20 cellular contexts compared by ENCODE assay signal in the genomic region with DNA sequence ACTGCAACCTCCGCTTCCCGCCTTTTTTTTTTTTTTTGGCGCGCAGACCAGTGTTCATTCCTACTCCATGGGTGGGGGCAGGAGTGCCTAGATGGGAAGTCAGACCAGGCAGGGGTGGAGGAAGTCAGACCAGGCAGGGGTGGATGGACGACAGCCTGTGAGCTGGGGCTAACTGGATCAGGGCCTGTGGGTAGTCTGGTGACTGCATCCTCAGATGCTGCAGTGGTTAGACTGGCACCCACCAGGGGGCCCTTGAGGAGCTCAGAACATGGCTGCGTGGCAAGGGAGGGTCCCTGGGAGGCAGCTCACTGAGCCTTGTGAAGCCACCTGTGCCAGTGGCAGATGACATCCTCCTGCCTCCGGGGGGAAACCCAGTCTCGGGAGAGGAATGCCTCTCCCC. TPM values are rescaled to one million over a fixed set of nuclear protein-coding genes. Genes with fewer than 3 reads are reported as not detected.
DNase-seq lines count a peak whose midpoint lies in the region; ATAC-seq, FAIRE-seq and TF ChIP-seq lines count a peak whose summit lies in the region.
"Had no signal": no experiment of that assay in that cellular context is flagged by ENCODE, and none has a peak within 500 bp of the region (broad histone marks: within the 10 kb centered on the region; RNA-seq: fewer than 3 reads in every experiment).

No MANE protein-coding gene starts in this region.

- peak; percentile 15 to 32 for ATAC-seq in activated T-cell treated with anti-CD3 and anti-CD28 coated beads, Interleukin-2, amount 50 U/mL, for 72 hours (replicated peaks in 1 of 2)
- ATAC-seq in stimulated activated naive B cell treated with anti-CD40 and anti-IgM and Interleukin-4, amounts not matched to agents 10 μg/mL and 1 μg/mL and 100 μg/mL, for 72 hours (replicated peaks) = peak; percentile 36 to 46
- ATAC-seq in natural killer cell treated with Interleukin-12 subunit alpha and Interleukin-12 subunit beta and Interleukin-15 and Interleukin-18, amount 100 ng/mL, for 72 hours = no peak
- ATAC-seq: activated CD8-positive, alpha-beta memory T cell treated with anti-CD3 and anti-CD28 coated beads, Interleukin-2, amount 10 ng/mL, durations not matched to agents 7 days and 5 days; effector memory CD8-positive, alpha-beta T cell; sciatic nerve; T-helper 17 cell had no signal

- H3K4me3 ChIP-seq in bronchial epithelial cell (ENCODE audit: low read depth, low read length) = no peak overlapping the region
- H3K4me3 ChIP-seq: vagina had no signal

- no peak overlapping the region for H3K4me3 Mint-ChIP-seq in activated T-cell treated with anti-CD3 and anti-CD28 coated beads, Interleukin-2, amount 50 U/mL, for 72 hours
- H3K4me3 Mint-ChIP-seq in activated T-cell treated with anti-CD3 and anti-CD28 coated beads, Interleukin-2, amount 50 U/mL, for 24 hours = no peak overlapping the region
- no peak overlapping the region for H3K4me3 Mint-ChIP-seq in stimulated activated naive B cell treated with anti-CD40 and anti-IgM and Interleukin-4, amounts not matched to agents 10 μg/mL and 1 μg/mL and 100 μg/mL, for 72 hours
- no peak overlapping the region for H3K4me3 Mint-ChIP-seq in natural killer cell treated with Interleukin-12 subunit alpha and Interleukin-12 subunit beta and Interleukin-15 and Interleukin-18, amount 100 ng/mL, for 72 hours
- H3K4me3 Mint-ChIP-seq: activated B cell treated with CpG ODN at 0.5 μM for 24 hours; activated CD8-positive, alpha-beta memory T cell treated with anti-CD3 and anti-CD28 coated beads, Interleukin-2, amount 10 ng/mL, durations not matched to agents 7 days and 5 days; effector memory CD8-positive, alpha-beta T cell; T-helper 17 cell had no signal

- no peaks in the 10 kb centered on the region for H3K27me3 Mint-ChIP-seq in activated T-cell treated with anti-CD3 and anti-CD28 coated beads, Interleukin-2, amount 50 U/mL, for 72 hours (ENCODE audit: low read depth)
- no peaks in the 10 kb centered on the region for H3K27me3 Mint-ChIP-seq in activated T-cell treated with anti-CD3 and anti-CD28 coated beads, Interleukin-2, amount 50 U/mL, for 24 hours
- H3K27me3 Mint-ChIP-seq in stimulated activated naive B cell treated with anti-CD40 and anti-IgM and Interleukin-4, amounts not matched to agents 10 μg/mL and 1 μg/mL and 100 μg/mL, for 72 hours = no peaks in the 10 kb centered on the region
- H3K27me3 Mint-ChIP-seq in natural killer cell treated with Interleukin-12 subunit alpha and Interleukin-12 subunit beta and Interleukin-15 and Interleukin-18, amount 100 ng/mL, for 72 hours = no peaks in the 10 kb centered on the region
- H3K27me3 Mint-ChIP-seq: activated B cell treated with CpG ODN at 0.5 μM for 24 hours; activated CD8-positive, alpha-beta memory T cell treated with anti-CD3 and anti-CD28 coated beads, Interleukin-2, amount 10 ng/mL, durations not matched to agents 7 days and 5 days; effector memory CD8-positive, alpha-beta T cell; IgD-negative memory B cell; T-helper 17 cell had no signal

- H3K4me1 Mint-ChIP-seq in activated T-cell treated with anti-CD3 and anti-CD28 coated beads, Interleukin-2, amount 50 U/mL, for 72 hours (ENCODE audit: low read depth) = peaks cover 11% of the 10 kb centered on the region
- peaks cover 4% of the 10 kb centered on the region for H3K4me1 Mint-ChIP-seq in activated T-cell treated with anti-CD3 and anti-CD28 coated beads, Interleukin-2, amount 50 U/mL, for 24 hours (ENCODE audit: low read depth)
- H3K4me1 Mint-ChIP-seq in stimulated activated naive B cell treated with anti-CD40 and anti-IgM and Interleukin-4, amounts not matched to agents 10 μg/mL and 1 μg/mL and 100 μg/mL, for 72 hours = no peaks in the 10 kb centered on the region
- peaks cover 0 to 3% of the 10 kb centered on the region in 2 donors for H3K4me1 Mint-ChIP-seq in natural killer cell treated with Interleukin-12 subunit alpha and Interleukin-12 subunit beta and Interleukin-15 and Interleukin-18, amount 100 ng/mL, for 72 hours (ENCODE audit: low read depth in 2 of 2)
- H3K4me1 Mint-ChIP-seq: activated B cell treated with CpG ODN at 0.5 μM for 24 hours; activated CD8-positive, alpha-beta memory T cell treated with anti-CD3 and anti-CD28 coated beads, Interleukin-2, amount 10 ng/mL, durations not matched to agents 7 days and 5 days; IgD-negative memory B cell; T-helper 17 cell had no signal

- no peak for FAIRE-seq in bronchial epithelial cell (lab: Jason Lieb, UNC)

- H3K9me3 Mint-ChIP-seq in activated T-cell treated with anti-CD3 and anti-CD28 coated beads, Interleukin-2, amount 50 U/mL, for 72 hours = no peaks in the 10 kb centered on the region
- H3K9me3 Mint-ChIP-seq in activated T-cell treated with anti-CD3 and anti-CD28 coated beads, Interleukin-2, amount 50 U/mL, for 24 hours = no peaks in the 10 kb centered on the region
- no peaks in the 10 kb centered on the region for H3K9me3 Mint-ChIP-seq in stimulated activated naive B cell treated with anti-CD40 and anti-IgM and Interleukin-4, amounts not matched to agents 10 μg/mL and 1 μg/mL and 100 μg/mL, for 72 hours
- H3K9me3 Mint-ChIP-seq in natural killer cell treated with Interleukin-12 subunit alpha and Interleukin-12 subunit beta and Interleukin-15 and Interleukin-18, amount 100 ng/mL, for 72 hours = no peaks in the 10 kb centered on the region
- H3K9me3 Mint-ChIP-seq: activated B cell treated with CpG ODN at 0.5 μM for 24 hours; effector memory CD8-positive, alpha-beta T cell; IgD-negative memory B cell had no signal

- H3K27me3 ChIP-seq in bronchial epithelial cell (ENCODE audit: control insufficient read depth, insufficient read depth, low read length) = no peaks in the 10 kb centered on the region
- H3K27me3 ChIP-seq: vagina had no signal

- peaks cover 0 to 3% of the 10 kb centered on the region in 2 donors for H3K36me3 Mint-ChIP-seq in activated T-cell treated with anti-CD3 and anti-CD28 coated beads, Interleukin-2, amount 50 U/mL, for 72 hours (ENCODE audit: insufficient read depth in 2 of 2)
- H3K36me3 Mint-ChIP-seq in activated T-cell treated with anti-CD3 and anti-CD28 coated beads, Interleukin-2, amount 50 U/mL, for 24 hours (ENCODE audit: low read depth) = peaks cover 37% of the 10 kb centered on the region
- H3K36me3 Mint-ChIP-seq in stimulated activated naive B cell treated with anti-CD40 and anti-IgM and Interleukin-4, amounts not matched to agents 10 μg/mL and 1 μg/mL and 100 μg/mL, for 72 hours = peaks cover 30 to 36% of the 10 kb centered on the region in 2 donors
- H3K36me3 Mint-ChIP-seq in natural killer cell treated with Interleukin-12 subunit alpha and Interleukin-12 subunit beta and Interleukin-15 and Interleukin-18, amount 100 ng/mL, for 72 hours = no peaks in the 10 kb centered on the region

- peak; percentile 15 for TF ChIP-seq CTCF in bronchial epithelial cell (IDR thresholded peaks at IDR 0.05; ENCODE audit: insufficient read depth, low read length, severe bottlenecking)

- DNase-seq in activated T-cell treated with anti-CD3 and anti-CD28 coated beads, Interleukin-2, amount 50 U/mL, for 72 hours = no peak
- DNase-seq in activated T-cell treated with anti-CD3 and anti-CD28 coated beads, Interleukin-2, amount 50 U/mL, for 24 hours = no peak
- DNase-seq in NCI-H69 (lab: John Stamatoyannopoulos, UW) = peak; percentile 17
- no peak for DNase-seq in bronchial epithelial cell (ENCODE audit: low read depth)
- DNase-seq in stimulated activated naive B cell treated with anti-CD40 and anti-IgM and Interleukin-4, amounts not matched to agents 10 μg/mL and 1 μg/mL and 100 μg/mL, for 72 hours = no peak
- DNase-seq in natural killer cell treated with Interleukin-12 subunit alpha and Interleukin-12 subunit beta and Interleukin-15 and Interleukin-18, amount 100 ng/mL, for 72 hours (ENCODE audit: low spot score) = no peak
- no peak for DNase-seq in ecto neural progenitor cell (ENCODE audit: low spot score)
- DNase-seq in KG1 (lab: John Stamatoyannopoulos, UW) = no peak
- DNase-seq: activated B cell treated with CpG ODN at 0.5 μM for 24 hours; activated CD8-positive, alpha-beta memory T cell treated with anti-CD3 and anti-CD28 coated beads, Interleukin-2, amount 10 ng/mL, durations not matched to agents 7 days and 5 days; activated gamma-delta T cell; effector memory CD8-positive, alpha-beta T cell; NCI-H1105; NCI-H2227 treated with DMSO at 0.1 percent for 48 hours; occipital lobe; SHP77; T-helper 17 cell had no signal

- peaks cover 6% of the 10 kb centered on the region for H3K36me3 ChIP-seq in bronchial epithelial cell (ENCODE audit: control insufficient read depth, insufficient read depth, low read length)
- H3K36me3 ChIP-seq: vagina had no signal

- H3K27ac Mint-ChIP-seq in activated T-cell treated with anti-CD3 and anti-CD28 coated beads, Interleukin-2, amount 50 U/mL, for 72 hours = no peak overlapping the region
- no peak overlapping the region for H3K27ac Mint-ChIP-seq in activated T-cell treated with anti-CD3 and anti-CD28 coated beads, Interleukin-2, amount 50 U/mL, for 24 hours
- peak overlapping the region; percentile 5 for H3K27ac Mint-ChIP-seq in stimulated activated naive B cell treated with anti-CD40 and anti-IgM and Interleukin-4, amounts not matched to agents 10 μg/mL and 1 μg/mL and 100 μg/mL, for 72 hours
- H3K27ac Mint-ChIP-seq in natural killer cell treated with Interleukin-12 subunit alpha and Interleukin-12 subunit beta and Interleukin-15 and Interleukin-18, amount 100 ng/mL, for 72 hours = no peak overlapping the region
- H3K27ac Mint-ChIP-seq: activated B cell treated with CpG ODN at 0.5 μM for 24 hours; activated CD8-positive, alpha-beta memory T cell treated with anti-CD3 and anti-CD28 coated beads, Interleukin-2, amount 10 ng/mL, durations not matched to agents 7 days and 5 days; effector memory CD8-positive, alpha-beta T cell; T-helper 17 cell had no signal

RNA-seq across cellular contexts. Expression of gene RCC1L, which starts 35.1 kb away (rescaled TPM):
- 10 to 100 TPM; 42.3 to 43.2 TPM for total RNA-seq in activated T-cell treated with anti-CD3 and anti-CD28 coated beads, Interleukin-2, amount 50 U/mL, for 72 hours
- total RNA-seq in bronchial epithelial cell = 42.9 and 60.2 TPM in 2 replicates
- total RNA-seq in natural killer cell treated with Interleukin-12 subunit alpha and Interleukin-12 subunit beta and Interleukin-15 and Interleukin-18, amount 100 ng/mL, for 72 hours = 10 to 100 TPM; 52.5 to 77.7 TPM

RNA-seq across cellular contexts. Expression of gene GTF2IRD2B, which starts 53.9 kb away (rescaled TPM):
- total RNA-seq in activated T-cell treated with anti-CD3 and anti-CD28 coated beads, Interleukin-2, amount 50 U/mL, for 72 hours = 10 to 100 TPM; 12.9 to 13.3 TPM
- total RNA-seq in bronchial epithelial cell = 9.7 and 12.7 TPM in 2 replicates
- 10 to 100 TPM; 20.5 to 21.4 TPM for total RNA-seq in natural killer cell treated with Interleukin-12 subunit alpha and Interleukin-12 subunit beta and Interleukin-15 and Interleukin-18, amount 100 ng/mL, for 72 hours

Comparison
In these comparisons a context has a peak if more than half of its experiments do, and no peak if none do; other contexts are left out.
1. ATAC-seq: peak in activated T-cell treated with anti-CD3 and anti-CD28 coated beads, Interleukin-2, amount 50 U/mL, for 72 hours (2 of 2) and stimulated activated naive B cell treated with anti-CD40 and anti-IgM and Interleukin-4, amounts not matched to agents 10 μg/mL and 1 μg/mL and 100 μg/mL, for 72 hours (2 of 2); none in natural killer cell treated with Interleukin-12 subunit alpha and Interleukin-12 subunit beta and Interleukin-15 and Interleukin-18, amount 100 ng/mL, for 72 hours (0 of 2).